In genomic region chr3:169686874-169687273, GRCh38 we compare ENCODE assay signal across 29 cellular contexts. TPM values are rescaled to one million over a fixed set of nuclear protein-coding genes. Genes with fewer than 3 reads are reported as not detected.
"Had no signal": no experiment of that assay in that cellular context is flagged by ENCODE, and none has a peak within 500 bp of the region (broad histone marks: within the 10 kb centered on the region; RNA-seq: fewer than 3 reads in every experiment).

No MANE protein-coding gene starts in this region.

- H3K9me3 ChIP-seq: ascending aorta, colonic mucosa, neutrophil, pancreas, psoas muscle, suprapubic skin, tibial nerve had no signal

- DNase-seq: activated CD4-positive, alpha-beta T cell treated with anti-CD3 and anti-CD28 coated beads, Interleukin-2, amount 10 ng/mL, durations not matched to agents 24 days and 14 days; activated CD8-positive, alpha-beta memory T cell treated with anti-CD3 and anti-CD28 coated beads, Interleukin-2, amount 10 ng/mL, durations not matched to agents 7 days and 5 days; activated CD8-positive, alpha-beta T cell treated with anti-CD3 and anti-CD28 coated beads for 36 hours; activated gamma-delta T cell; activated naive CD4-positive, alpha-beta T cell treated with anti-CD3 and anti-CD28 coated beads, Interleukin-2, amount 50 U/mL, for 16 hours; activated T-cell treated with anti-CD3 and anti-CD28 coated beads for 4 hours; brain microvascular endothelial cell; central memory CD4-positive, alpha-beta T cell; colonic mucosa; dorsolateral prefrontal cortex; effector memory CD8-positive, alpha-beta T cell; glutamatergic neuron; hippocampal formation; kidney glomerular epithelial cell; left ventricle myocardium superior; pancreas; psoas muscle; right cardiac atrium; stimulated activated CD4-positive, alpha-beta T cell treated with anti-CD3 and anti-CD28 coated beads, Interleukin-2, amount 100 ng/mL, for 24 hours; stimulated activated naive CD8-positive, alpha-beta T cell treated with anti-CD3 and anti-CD28 coated beads, Interleukin-15, amount 100 ng/mL, for 72 hours had no signal

- H3K27ac ChIP-seq: ascending aorta, brain microvascular endothelial cell, colonic mucosa, dorsolateral prefrontal cortex, neutrophil, pancreas, psoas muscle, skin epidermis, suprapubic skin, tibial nerve had no signal

- ATAC-seq: activated CD4-positive, CD25-positive, alpha-beta regulatory T cell treated with anti-CD3 and anti-CD28 coated beads, Interleukin-2, amount 50 U/mL, for 24 hours; activated CD8-positive, alpha-beta memory T cell treated with anti-CD3 and anti-CD28 coated beads, Interleukin-2, amount 10 ng/mL, durations not matched to agents 7 days and 5 days; activated CD8-positive, alpha-beta T cell treated with anti-CD3 and anti-CD28 coated beads for 36 hours; effector memory CD8-positive, alpha-beta T cell; esophagus mucosa; left ventricle myocardium superior; psoas muscle; stimulated activated effector memory CD8-positive, alpha-beta T cell treated with anti-CD3 and anti-CD28 coated beads, Interleukin-12 subunit alpha, Interleukin-12 subunit beta, amount 100 ng/mL, for 72 hours; stimulated activated naive CD8-positive, alpha-beta T cell treated with anti-CD3 and anti-CD28 coated beads, Interleukin-15, amount 100 ng/mL, for 72 hours had no signal

- H3K4me1 ChIP-seq: ascending aorta, colonic mucosa, pancreas, psoas muscle, suprapubic skin, tibial nerve had no signal

- H3K4me3 ChIP-seq: ascending aorta, colonic mucosa, dorsolateral prefrontal cortex, pancreas, psoas muscle, skin epidermis, suprapubic skin, tibial nerve had no signal

- H3K36me3 ChIP-seq: ascending aorta, brain microvascular endothelial cell, colonic mucosa, neutrophil, pancreas, suprapubic skin, tibial nerve had no signal

- H3K27me3 ChIP-seq: ascending aorta, brain microvascular endothelial cell, colonic mucosa, pancreas, suprapubic skin, tibial nerve had no signal

RNA-seq across cellular contexts. Expression of gene MECOM, which starts 23.4 kb away (rescaled TPM):
- total RNA-seq: activated CD4-positive, alpha-beta T cell treated with anti-CD3 and anti-CD28 coated beads, Interleukin-2, amount 10 ng/mL, durations not matched to agents 24 days and 14 days; activated CD8-positive, alpha-beta memory T cell treated with anti-CD3 and anti-CD28 coated beads, Interleukin-2, amount 10 ng/mL, durations not matched to agents 7 days and 5 days; activated CD8-positive, alpha-beta T cell treated with anti-CD3 and anti-CD28 coated beads for 36 hours; T-helper 2 cell treated with Interferon-gamma antibody and Interleukin-4, amounts not matched to agents 100 ng/mL and 5 ng/mL, for 36 hours had no signal
